In genomic region chr14:20305265-20306078, GRCh38 we compare ENCODE assay signal across 8 cellular contexts. TPM values are rescaled to one million over a fixed set of nuclear protein-coding genes. Genes with fewer than 3 reads are reported as not detected.
DNase-seq lines count a peak whose midpoint lies in the region; ATAC-seq and TF ChIP-seq lines count a peak whose summit lies in the region.

TSS of gene TTC5 (minus strand) at chr14:20305951. CDS start at chr14:20305937, 14 bp downstream.

- no peaks in the 10 kb centered on the region for H3K27me3 ChIP-seq in colonic mucosa
- H3K27me3 ChIP-seq in layer of hippocampus (ENCODE audit: control insufficient read depth, insufficient read depth, low read length) = no peaks in the 10 kb centered on the region

- no peak within 1 kb of the TSS for H3K27ac ChIP-seq in colonic mucosa
- H3K27ac ChIP-seq in layer of hippocampus (ENCODE audit: low read depth, low read length) = peak within 1 kb of the TSS; percentile 33

- peaks cover 9% of the 10 kb centered on the region for H3K4me1 ChIP-seq in colonic mucosa

- H3K4me3 ChIP-seq in colonic mucosa = peak within 1 kb of the TSS; percentile 51

- intact Hi-C loops in colonic mucosa (cut with DNase I) = no loop called here

- DNase-seq in Ammon's horn (ENCODE audit: low spot score) (peak; percentile 91), NCI-H510A (lab: John Stamatoyannopoulos, UW) (peak; percentile 55), colonic mucosa (peak; percentile 91)
- peak; percentile 86 for DNase-seq in activated CD4-positive, alpha-beta T cell treated with anti-CD3 and anti-CD28 coated beads for 1 hour
- DNase-seq in stimulated activated CD4-positive, alpha-beta T cell treated with anti-CD3 and anti-CD28 coated beads, Interleukin-1b, Interleukin-23, amount 100 ng/mL, for 4 hours (ENCODE audit: low read depth in 2 of 2) = peak; percentile 86 to 92

- H3K9me3 ChIP-seq in colonic mucosa = no peaks in the 10 kb centered on the region

- peak; percentile 97 for ATAC-seq in HG03439 (IDR thresholded peaks at IDR 0.05; ENCODE audit: unreplicated experiment)

- TF ChIP-seq POLR2A in GM19099 (IDR thresholded peaks at IDR 0.05; ENCODE audit: extremely low read depth, insufficient read length, low read depth) = peak; percentile 65

- peaks cover 5% of the 10 kb centered on the region for H3K36me3 ChIP-seq in colonic mucosa

- H3K9ac ChIP-seq in colonic mucosa (ENCODE audit: low read depth in 2 of 2, low read length in 2 of 2) = peak within 1 kb of the TSS; percentile 15 to 77

- TF ChIP-seq CTCF in colonic mucosa (IDR thresholded peaks at IDR 0.05) = peak; percentile 93

RNA-seq across cellular contexts. Expression of gene TTC5, which starts in this region (rescaled TPM):
- 10 to 100 TPM; 10.1 to 12.1 TPM for total RNA-seq in colonic mucosa
